Comparison of ENCODE assay signal across 8 cellular contexts in the genomic region with DNA sequence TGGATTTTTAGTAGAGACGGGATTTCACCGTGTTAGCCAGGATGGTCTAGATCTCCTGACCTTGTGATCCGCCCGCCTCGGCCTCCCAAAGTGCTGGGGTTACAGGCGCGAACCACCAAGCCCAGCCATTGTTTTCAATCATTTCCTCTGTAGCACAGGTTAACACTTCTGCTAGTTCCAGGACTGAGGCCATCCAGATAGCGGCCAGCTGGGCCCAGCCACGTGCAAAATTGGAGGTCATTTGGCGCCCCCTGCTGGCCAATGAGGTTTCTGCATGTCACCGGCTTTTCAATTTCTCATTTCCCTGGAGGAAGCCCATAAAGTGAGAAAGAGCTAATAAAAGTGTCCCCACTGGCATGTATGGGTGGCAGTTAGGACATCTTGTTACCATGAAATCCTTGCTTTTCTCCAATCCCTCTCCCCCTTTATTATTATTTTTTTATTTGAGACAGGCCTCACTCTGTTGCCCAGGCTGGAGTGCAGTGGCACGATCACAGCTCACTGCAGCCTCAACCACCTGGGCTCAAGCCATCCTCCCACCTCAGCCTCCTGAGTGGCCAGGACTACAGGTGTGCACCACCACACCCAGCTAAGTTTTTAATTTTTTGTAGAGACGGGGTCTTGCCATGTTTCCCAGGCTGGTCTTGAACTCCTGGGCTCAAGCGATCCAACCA. TPM values are rescaled to one million over a fixed set of nuclear protein-coding genes. Genes with fewer than 3 reads are reported as not detected.
DNase-seq lines count a peak whose midpoint lies in the region; ATAC-seq lines count a peak whose summit lies in the region.
"Not testable (repeated sequence)": the region's sequence is repeated elsewhere in the genome, so short reads cannot be mapped to it uniquely, and the experiment has no call there.

No MANE protein-coding gene starts in this region.

- not testable (repeated sequence) for H3K4me1 Mint-ChIP-seq in CD4-positive, CD25-positive, alpha-beta regulatory T cell; activated T-cell treated with anti-CD3 and anti-CD28 coated beads, Interleukin-2, amount 50 U/mL, for 72 hours (ENCODE audit: low read depth)

- H3K27ac ChIP-seq in CD4-positive, CD25-positive, alpha-beta regulatory T cell (ENCODE audit: insufficient read depth, low read length, poor library complexity, severe bottlenecking): not testable (repeated sequence)

- not testable (repeated sequence) for H3K4me1 ChIP-seq in CD4-positive, CD25-positive, alpha-beta regulatory T cell (ENCODE audit: control insufficient read depth, insufficient read depth, low read length, poor library complexity, severe bottlenecking)

- not testable (repeated sequence) for H3K4me3 ChIP-seq in CD4-positive, CD25-positive, alpha-beta regulatory T cell (ENCODE audit: low read depth, low read length)

- not testable (repeated sequence) for H3K36me3 ChIP-seq in CD4-positive, CD25-positive, alpha-beta regulatory T cell (ENCODE audit: control insufficient read depth, insufficient read depth, low read length)

- not testable (repeated sequence) for H3K27me3 Mint-ChIP-seq in CD4-positive, CD25-positive, alpha-beta regulatory T cell; activated T-cell treated with anti-CD3 and anti-CD28 coated beads, Interleukin-2, amount 50 U/mL, for 72 hours (ENCODE audit: low read depth)

- peak; percentile 60 to 72 (median 69) for DNase-seq in CD4-positive, CD25-positive, alpha-beta regulatory T cell
- DNase-seq in NCI-H1092 treated with DMSO at 0.1 percent for 48 hours (lab: John Stamatoyannopoulos, UW) (peak; percentile 59), SIG-M5 treated with dmso at 0.1 percent for 504 hours (lab: John Stamatoyannopoulos, UW; ENCODE audit: unreplicated experiment) (peak; percentile 70), middle frontal gyrus (ENCODE audit: extremely low spot score, low spot score) (peak; percentile 79)
- DNase-seq in activated T-cell treated with anti-CD3 and anti-CD28 coated beads, Interleukin-2, amount 50 U/mL, for 72 hours: peak; percentile 64 to 84
- DNase-seq in stimulated activated CD8-positive, alpha-beta memory T cell treated with anti-CD3 and anti-CD28 coated beads, Interleukin-15, amount 100 ng/mL, for 4 hours (ENCODE audit: low read depth in 2 of 2): peak; percentile 37 to 38

- H3K27ac Mint-ChIP-seq in CD4-positive, CD25-positive, alpha-beta regulatory T cell; activated T-cell treated with anti-CD3 and anti-CD28 coated beads, Interleukin-2, amount 50 U/mL, for 72 hours: not testable (repeated sequence)

- peak; percentile 52 to 59 for ATAC-seq in CD4-positive, CD25-positive, alpha-beta regulatory T cell (ENCODE audit: low read depth in 2 of 2)
- ATAC-seq in GM21723 (IDR thresholded peaks at IDR 0.05; ENCODE audit: unreplicated experiment) (peak; percentile 54), esophagus mucosa (peak; percentile 83)
- ATAC-seq in activated T-cell treated with anti-CD3 and anti-CD28 coated beads, Interleukin-2, amount 50 U/mL, for 72 hours (replicated peaks in 1 of 2): peak; percentile 67 to 75

- H3K36me3 Mint-ChIP-seq in CD4-positive, CD25-positive, alpha-beta regulatory T cell; activated T-cell treated with anti-CD3 and anti-CD28 coated beads, Interleukin-2, amount 50 U/mL, for 72 hours (ENCODE audit: insufficient read depth in 2 of 2): not testable (repeated sequence)

- H3K9me3 Mint-ChIP-seq in CD4-positive, CD25-positive, alpha-beta regulatory T cell; activated T-cell treated with anti-CD3 and anti-CD28 coated beads, Interleukin-2, amount 50 U/mL, for 72 hours: not testable (repeated sequence)

- H3K9me3 ChIP-seq in CD4-positive, CD25-positive, alpha-beta regulatory T cell (ENCODE audit: control insufficient read depth in 2 of 2, low read length in 2 of 2): not testable (repeated sequence)

- not testable (repeated sequence) for H3K4me3 Mint-ChIP-seq in CD4-positive, CD25-positive, alpha-beta regulatory T cell; activated T-cell treated with anti-CD3 and anti-CD28 coated beads, Interleukin-2, amount 50 U/mL, for 72 hours

- not testable (repeated sequence) for H3K27me3 ChIP-seq in CD4-positive, CD25-positive, alpha-beta regulatory T cell (ENCODE audit: control insufficient read depth, insufficient read depth, low read length)

RNA-seq across cellular contexts. Expression of a gene that starts 58.2 kb away (rescaled TPM):
- 4.6 TPM for total RNA-seq in CD4-positive, CD25-positive, alpha-beta regulatory T cell
- under 1 TPM in 2 of 4 donors, not detected in 2; 0.31 to 0.52 TPM for polyA plus RNA-seq in CD4-positive, CD25-positive, alpha-beta regulatory T cell
- 1 to 10 TPM; 1.6 to 3.2 TPM for total RNA-seq in activated T-cell treated with anti-CD3 and anti-CD28 coated beads, Interleukin-2, amount 50 U/mL, for 72 hours
- 25.9 TPM for total RNA-seq in esophagus mucosa
